ENCODE assay signal across 19 cellular contexts in genomic region chr15:94154255-94154654, GRCh38.
"Had no signal": no experiment of that assay in that cellular context is flagged by ENCODE, and none has a peak within 500 bp of the region (broad histone marks: within the 10 kb centered on the region; RNA-seq: fewer than 3 reads in every experiment).

No MANE protein-coding gene starts in this region.

- H3K4me1 ChIP-seq: body of pancreas, transverse colon had no signal

- H3K9me3 ChIP-seq: body of pancreas, transverse colon had no signal

- H3K27me3 ChIP-seq: body of pancreas, transverse colon had no signal

- H3K36me3 ChIP-seq: transverse colon had no signal

- DNase-seq: activated CD4-positive, alpha-beta T cell treated with anti-CD3 and anti-CD28 coated beads for 48 hours; activated CD8-positive, alpha-beta memory T cell treated with anti-CD3 and anti-CD28 coated beads, Interleukin-2, amount 50 U/mL, for 4 hours; activated CD8-positive, alpha-beta T cell treated with anti-CD3 and anti-CD28 coated beads for 36 hours; activated gamma-delta T cell; activated T-cell treated with anti-CD3 and anti-CD28 coated beads, Interleukin-2, amount 50 U/mL, for 72 hours; amygdala; body of pancreas; caudate nucleus; effector CD4-positive, alpha-beta T cell; foreskin melanocyte; head of caudate nucleus; immature natural killer cell; mesendoderm; occipital lobe; stimulated activated CD4-positive, alpha-beta T cell treated with anti-CD3 and anti-CD28 coated beads, Interleukin-4, amount 100 ng/mL, for 1 hour; stimulated activated naive CD4-positive, alpha-beta T cell; transverse colon had no signal

- ATAC-seq: activated CD8-positive, alpha-beta T cell treated with anti-CD3 and anti-CD28 coated beads for 36 hours; activated T-cell treated with anti-CD3 and anti-CD28 coated beads, Interleukin-2, amount 50 U/mL, for 72 hours; body of pancreas; natural killer cell treated with Interleukin-12 subunit alpha and Interleukin-12 subunit beta and Interleukin-15 and Interleukin-18, amount 100 ng/mL, for 72 hours; WTC11 had no signal

- H3K4me3 ChIP-seq: body of pancreas, transverse colon had no signal
